Comparison of ENCODE assay signal across 10 cellular contexts in the genomic region with DNA sequence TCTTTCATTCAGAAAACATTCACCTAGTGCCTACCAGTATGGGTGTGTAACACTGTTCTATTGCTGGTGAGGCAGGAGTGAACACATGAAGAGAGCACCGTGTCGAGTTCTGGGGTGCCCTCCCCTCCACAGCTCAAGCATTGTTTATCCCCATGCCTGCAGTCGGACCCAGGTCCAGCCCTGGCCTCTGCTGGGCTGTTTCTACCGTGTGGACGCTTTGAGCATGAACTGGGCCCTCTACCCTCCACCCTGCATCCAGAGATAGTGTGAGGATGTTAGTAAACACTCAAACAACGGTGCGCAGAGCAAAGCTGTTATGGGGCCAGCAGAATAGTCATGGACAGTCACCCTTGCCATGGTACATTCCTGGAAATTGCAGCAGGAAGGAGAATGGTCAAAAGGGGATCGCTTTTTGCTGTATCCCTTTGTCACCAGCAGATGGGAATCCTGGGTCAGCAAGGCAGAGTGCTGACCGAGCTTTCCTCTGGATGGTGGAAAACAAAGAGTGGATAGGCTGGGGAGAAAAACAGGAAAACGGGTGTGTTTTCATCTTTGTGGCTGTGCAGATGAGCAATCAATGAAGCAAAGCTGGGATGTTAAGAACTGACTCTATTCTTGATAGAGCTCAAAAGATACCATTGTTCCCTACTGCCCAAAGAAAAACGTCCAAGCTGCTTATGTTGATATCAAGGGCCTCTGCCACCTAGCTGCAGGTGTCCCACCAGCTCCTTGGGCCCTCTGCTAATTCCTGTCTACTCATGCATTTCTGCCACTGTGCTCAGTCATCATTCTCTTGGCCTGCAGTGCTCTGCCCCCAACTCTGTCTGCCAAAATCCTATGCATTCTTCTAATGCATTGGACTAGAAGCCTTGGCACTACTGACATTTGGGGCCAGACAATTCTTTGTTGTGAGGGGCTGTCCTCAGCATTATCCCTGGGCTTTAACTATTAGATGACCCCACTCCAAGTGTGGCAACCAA. TPM values are rescaled to one million over a fixed set of nuclear protein-coding genes. Genes with fewer than 3 reads are reported as not detected.
DNase-seq lines count a peak whose midpoint lies in the region; ATAC-seq, FAIRE-seq and TF ChIP-seq lines count a peak whose summit lies in the region.
"Had no signal": no experiment of that assay in that cellular context is flagged by ENCODE, and none has a peak within 500 bp of the region (broad histone marks: within the 10 kb centered on the region; RNA-seq: fewer than 3 reads in every experiment).

No MANE protein-coding gene starts in this region.

- H3K9me3 Mint-ChIP-seq in CD4-positive, alpha-beta memory T cell, result peaks cover 0 to 2% (median 0%) of the 10 kb centered on the region in 8 donors

- peak; percentile 53 for DNase-seq in HTR-8/SVneo (ENCODE audit: insufficient read length, low spot score)
- peak; percentile 57 for DNase-seq in cerebellar cortex (ENCODE audit: low spot score)
- DNase-seq in iris pigment epithelial cell (ENCODE audit: low read depth), result peak; percentile 5
- DNase-seq in stromal cell of bone marrow (ENCODE audit: low read depth), result peak; percentile 50
- no peak for DNase-seq in NOMO-1 treated with dmso at 0.1 percent for 144 hours (lab: John Stamatoyannopoulos, UW; ENCODE audit: unreplicated experiment)
- DNase-seq in CD4-positive, alpha-beta memory T cell, result no peak
- no peak for DNase-seq in erythroblast (lab: John Stamatoyannopoulos, UW)

- ATAC-seq in GM19463 (IDR thresholded peaks at IDR 0.05; ENCODE audit: unreplicated experiment), result no peak

- no peak overlapping the region for H3K27ac ChIP-seq in CD4-positive, alpha-beta memory T cell (ENCODE audit: low read depth, low read length)

- peaks cover 3% of the 10 kb centered on the region for H3K27me3 ChIP-seq in CD4-positive, alpha-beta memory T cell (ENCODE audit: insufficient read depth, low read length)

- CTCF ChIA-PET in CD4-positive, alpha-beta memory T cell (lab: Charles Lee; ENCODE audit: partially characterized antibody), result interaction anchor here (1.4 kb wide), 1 partner anchor 11 kb away, joined by 3 read pairs; no protein-coding TSS in a partner anchor

- no peaks in the 10 kb centered on the region for H3K4me1 Mint-ChIP-seq in CD4-positive, alpha-beta memory T cell

- H3K4me3 Mint-ChIP-seq in CD4-positive, alpha-beta memory T cell, result no peak overlapping the region

- POLR2A ChIA-PET in CD4-positive, alpha-beta memory T cell (lab: Charles Lee; ENCODE audit: partially characterized antibody), result no interaction called here

- TF ChIP-seq POLR2A in erythroblast (IDR thresholded peaks at IDR 0.05; ENCODE audit: low read length), result no peak

- peaks cover 11 to 12% of the 10 kb centered on the region in 2 donors for H3K27me3 Mint-ChIP-seq in CD4-positive, alpha-beta memory T cell

- no peak overlapping the region for H3K27ac Mint-ChIP-seq in CD4-positive, alpha-beta memory T cell

- no peaks in the 10 kb centered on the region for H3K36me3 Mint-ChIP-seq in CD4-positive, alpha-beta memory T cell

- intact Hi-C loops in CD4-positive, alpha-beta memory T cell (cut with micrococcal nuclease), result no loop called here

- H3K36me3 ChIP-seq in CD4-positive, alpha-beta memory T cell (ENCODE audit: insufficient read depth, low read length), result no peaks in the 10 kb centered on the region

- no peak overlapping the region for H3K4me3 ChIP-seq in CD4-positive, alpha-beta memory T cell (ENCODE audit: low read length in 2 of 2)

- H3K9me3 ChIP-seq in CD4-positive, alpha-beta memory T cell (ENCODE audit: control insufficient read depth in 1 of 2, low read length in 2 of 2), result no peaks in the 10 kb centered on the region

- no peaks in the 10 kb centered on the region for H3K4me1 ChIP-seq in CD4-positive, alpha-beta memory T cell (ENCODE audit: insufficient read depth, low read length)

- FAIRE-seq in HTR-8/SVneo (lab: Jason Lieb, UNC), result no peak
- FAIRE-seq: endometrium, TTC549 had no signal

RNA-seq across cellular contexts. Expression of gene REEP1, which starts 38.7 kb away (rescaled TPM):
- under 1 TPM in 1 of 2 experiments, not detected in 1; 0.15 TPM for total RNA-seq in CD4-positive, alpha-beta memory T cell
- polyA plus RNA-seq in CD4-positive, alpha-beta memory T cell, result not detected

Comparison
In these comparisons a context has a peak if more than half of its experiments do, and no peak if none do; other contexts are left out.
1. DNase-seq: peak in HTR-8/SVneo (single experiment), cerebellar cortex (single experiment), iris pigment epithelial cell (single experiment) and stromal cell of bone marrow (single experiment); none in NOMO-1 treated with dmso at 0.1 percent for 144 hours (single experiment), CD4-positive, alpha-beta memory T cell (0 of 5) and erythroblast (0 of 2).